In the genomic region with DNA sequence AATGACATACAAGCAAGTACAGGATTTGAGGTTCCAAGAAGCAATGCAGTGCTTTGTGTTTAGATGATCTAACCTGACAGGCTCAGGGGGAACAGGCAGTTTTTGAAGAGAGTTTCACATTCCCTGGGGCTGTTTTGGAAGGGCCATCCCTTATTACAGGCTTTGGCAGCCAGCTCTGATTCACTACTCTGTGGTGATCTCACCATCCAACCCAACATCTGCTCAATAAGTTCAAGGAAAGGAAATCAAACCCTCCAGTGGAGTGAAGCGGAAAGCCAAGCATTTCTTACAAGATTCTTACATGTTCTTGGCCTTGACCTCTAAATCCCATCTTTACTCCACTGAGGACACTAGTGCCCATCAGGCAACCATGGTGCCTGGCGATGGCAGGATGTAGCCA, we compare ENCODE assay signal across 19 cellular contexts. TPM values are rescaled to one million over a fixed set of nuclear protein-coding genes. Genes with fewer than 3 reads are reported as not detected.
DNase-seq lines count a peak whose midpoint lies in the region; ATAC-seq, FAIRE-seq and TF ChIP-seq lines count a peak whose summit lies in the region.
"Had no signal": no experiment of that assay in that cellular context is flagged by ENCODE, and none has a peak within 500 bp of the region (broad histone marks: within the 10 kb centered on the region; RNA-seq: fewer than 3 reads in every experiment).

No MANE protein-coding gene starts in this region.

- intact Hi-C loops in body of pancreas (cut with DNase I) = no loop called here

- H3K27me3 ChIP-seq in GM23248 (replicated peaks; ENCODE audit: insufficient read depth) (no peaks in the 10 kb centered on the region), astrocyte (ENCODE audit: insufficient read depth, low read length) (no peaks in the 10 kb centered on the region), body of pancreas (no peaks in the 10 kb centered on the region)
- H3K27me3 ChIP-seq: sigmoid colon had no signal

- TF ChIP-seq CTCF in astrocyte (IDR thresholded peaks at IDR 0.05; ENCODE audit: insufficient read depth, low read depth, low read length) (no peak), body of pancreas (IDR thresholded peaks at IDR 0.05) (no peak)

- H4K20me1 ChIP-seq in GM23248 (ENCODE audit: insufficient read depth) (no peaks in the 10 kb centered on the region), astrocyte (ENCODE audit: insufficient read depth, low read length) (peaks cover 26% of the 10 kb centered on the region)

- H3K4me2 ChIP-seq in GM23248 (ENCODE audit: unreplicated experiment) (no peak overlapping the region), astrocyte (ENCODE audit: low read length) (peak overlapping the region; percentile 62)

- H3K9me2 ChIP-seq in GM23248 (ENCODE audit: insufficient read depth) = no peaks in the 10 kb centered on the region

- no peaks in the 10 kb centered on the region for H3K79me2 ChIP-seq in GM23248 (ENCODE audit: insufficient read depth)
- peaks cover 20% of the 10 kb centered on the region for H3K79me2 ChIP-seq in astrocyte (ENCODE audit: insufficient read depth, low read length)

- H3K9ac ChIP-seq in GM23248 (peak overlapping the region; percentile 31; the same call in 1 of the 2 replicates), astrocyte (ENCODE audit: low read length) (peak overlapping the region; percentile 32)

- H3K4me1 ChIP-seq in GM23248 (ENCODE audit: insufficient read depth) (peaks cover 39% of the 10 kb centered on the region), astrocyte (ENCODE audit: insufficient read depth, low read length) (peaks cover 38% of the 10 kb centered on the region), body of pancreas (no peaks in the 10 kb centered on the region)
- H3K4me1 ChIP-seq: sigmoid colon had no signal

- TF ChIP-seq POLR2A in body of pancreas (IDR thresholded peaks at IDR 0.05) = no peak

- no peaks in the 10 kb centered on the region for H3K9me3 Mint-ChIP-seq in astrocyte (ENCODE audit: unreplicated experiment)
- H3K9me3 Mint-ChIP-seq: activated naive CD8-positive, alpha-beta T cell treated with anti-CD3 and anti-CD28 coated beads, Interleukin-2, amount 10 ng/mL, durations not matched to agents 7 days and 5 days; dendritic cell treated with granulocyte-macrophage colony-stimulating factor and Interleukin-4, amounts not matched to agents 40 ng/mL and 50 ng/mL, for 4 days; stimulated activated naive CD8-positive, alpha-beta T cell treated with anti-CD3 and anti-CD28 coated beads, Interleukin-15, Interleukin-2, amounts not matched to agents 100 ng/mL and 50 ng/mL, for 24 hours had no signal

- H3F3A ChIP-seq in GM23248 (ENCODE audit: insufficient read depth) = peaks cover 36% of the 10 kb centered on the region

- H3K9me3 ChIP-seq in GM23248 (ENCODE audit: low read depth) (no peaks in the 10 kb centered on the region), astrocyte (ENCODE audit: insufficient read depth, low read depth, low read length) (no peaks in the 10 kb centered on the region), body of pancreas (no peaks in the 10 kb centered on the region)
- H3K9me3 ChIP-seq: sigmoid colon had no signal

- H3K27ac Mint-ChIP-seq in astrocyte (ENCODE audit: unreplicated experiment) = peak overlapping the region; percentile 84
- H3K27ac Mint-ChIP-seq: activated naive CD8-positive, alpha-beta T cell treated with anti-CD3 and anti-CD28 coated beads, Interleukin-2, amount 10 ng/mL, durations not matched to agents 7 days and 5 days; dendritic cell treated with granulocyte-macrophage colony-stimulating factor and Interleukin-4, amounts not matched to agents 40 ng/mL and 50 ng/mL, for 4 days; naive B cell; stimulated activated naive CD8-positive, alpha-beta T cell treated with anti-CD3 and anti-CD28 coated beads, Interleukin-15, Interleukin-2, amounts not matched to agents 100 ng/mL and 50 ng/mL, for 24 hours had no signal

- peak overlapping the region; percentile 29 for H3K4me3 Mint-ChIP-seq in astrocyte (ENCODE audit: unreplicated experiment)
- H3K4me3 Mint-ChIP-seq: activated naive CD8-positive, alpha-beta T cell treated with anti-CD3 and anti-CD28 coated beads, Interleukin-2, amount 10 ng/mL, durations not matched to agents 7 days and 5 days; dendritic cell treated with granulocyte-macrophage colony-stimulating factor and Interleukin-4, amounts not matched to agents 40 ng/mL and 50 ng/mL, for 4 days; naive B cell; stimulated activated naive CD8-positive, alpha-beta T cell treated with anti-CD3 and anti-CD28 coated beads, Interleukin-15, Interleukin-2, amounts not matched to agents 100 ng/mL and 50 ng/mL, for 24 hours had no signal

- H2AFZ ChIP-seq in GM23248 (no peak overlapping the region), astrocyte (ENCODE audit: low read depth, low read length) (no peak overlapping the region)

- no peak overlapping the region for H3K4me3 ChIP-seq in GM23248
- no peak overlapping the region for H3K4me3 ChIP-seq in astrocyte (ENCODE audit: insufficient read depth, low read depth, low read length)
- no peak overlapping the region for H3K4me3 ChIP-seq in body of pancreas
- H3K4me3 ChIP-seq: sigmoid colon had no signal

- DNase-seq in AG08395 (ENCODE audit: low spot score) (peak; percentile 60), GM23248 (peak; percentile 86), astrocyte (ENCODE audit: low read depth) (peak; percentile 55), glomerular visceral epithelial cell (ENCODE audit: extremely low spot score) (peak; percentile 44), DMS79 treated with DMSO at 0.1 percent for 48 hours (lab: John Stamatoyannopoulos, UW) (no peak), body of pancreas (no peak)
- DNase-seq: activated CD4-positive, CD25-positive, alpha-beta regulatory T cell; activated CD8-positive, alpha-beta memory T cell treated with anti-CD3 and anti-CD28 coated beads, Interleukin-2, amount 50 U/mL, for 4 hours; activated naive CD8-positive, alpha-beta T cell treated with anti-CD3 and anti-CD28 coated beads, Interleukin-2, amount 10 ng/mL, durations not matched to agents 7 days and 5 days; GF-D8; naive B cell; NCI-H2171 treated with DMSO at 0.1 percent for 48 hours; sigmoid colon had no signal

- H3K27ac ChIP-seq in GM23248 = peak overlapping the region; percentile 55
- peak overlapping the region; percentile 39 for H3K27ac ChIP-seq in astrocyte (ENCODE audit: low read depth, low read length)
- no peak overlapping the region for H3K27ac ChIP-seq in body of pancreas
- H3K27ac ChIP-seq: C4-2B, sigmoid colon had no signal

- H3K36me3 ChIP-seq in GM23248 (ENCODE audit: low read depth) = peaks cover 13% of the 10 kb centered on the region; the same call in 1 of the 2 replicates
- peaks cover 21% of the 10 kb centered on the region for H3K36me3 ChIP-seq in astrocyte (ENCODE audit: insufficient read depth, low read length)
- H3K36me3 ChIP-seq in body of pancreas (replicated peaks in 1 of 2; ENCODE audit: insufficient read depth in 1 of 2, low read depth in 2 of 2) = no peaks in the 10 kb centered on the region

- H3K4me1 Mint-ChIP-seq in astrocyte (ENCODE audit: low read depth, unreplicated experiment) = peaks cover 28% of the 10 kb centered on the region

- H3K36me3 Mint-ChIP-seq in astrocyte (ENCODE audit: low read depth, unreplicated experiment) = peaks cover 2% of the 10 kb centered on the region

- FAIRE-seq in astrocyte (lab: Jason Lieb, UNC) = peak; percentile 97

- WGBS in GM23248 (ENCODE audit: low coverage in 1 of 2, low lambda C conversion rate in 2 of 2, missing lambda C conversion rate in 2 of 2), 2 experiments = 6 to 29% methylated on average over 2 of the region's 2 CpGs
- 100% methylated on average over 2 of the region's 2 CpGs for WGBS in body of pancreas, 2 donors

- in situ Hi-C loops in GM23248 (cut with MboI) = loop anchor here (25.0 kb wide), 1 partner anchor 635 kb away; no protein-coding TSS in a partner anchor

- ATAC-seq in GM19035 (IDR thresholded peaks at IDR 0.05; ENCODE audit: unreplicated experiment) (no peak), body of pancreas (no peak), HG03139 (IDR thresholded peaks at IDR 0.05; ENCODE audit: unreplicated experiment) (no peak)

- H3K27me3 Mint-ChIP-seq in astrocyte (ENCODE audit: low read depth, unreplicated experiment) = no peaks in the 10 kb centered on the region
- H3K27me3 Mint-ChIP-seq: activated naive CD8-positive, alpha-beta T cell treated with anti-CD3 and anti-CD28 coated beads, Interleukin-2, amount 10 ng/mL, durations not matched to agents 7 days and 5 days; dendritic cell treated with granulocyte-macrophage colony-stimulating factor and Interleukin-4, amounts not matched to agents 40 ng/mL and 50 ng/mL, for 4 days; naive B cell; stimulated activated naive CD8-positive, alpha-beta T cell treated with anti-CD3 and anti-CD28 coated beads, Interleukin-15, Interleukin-2, amounts not matched to agents 100 ng/mL and 50 ng/mL, for 24 hours had no signal

RNA-seq across cellular contexts. Expression of a gene that starts 7.5 kb away (rescaled TPM):
- total RNA-seq in GM23248 (2014; rRNA removed; shearing (Covaris generic)) = 38.2 and 47.7 TPM in 2 replicates
- 78.4 and 79.5 TPM in 2 replicates for polyA plus RNA-seq in GM23248 (2016; fragmentation: Nextera tagmentation; extraction: Ambion mirVana)
- total RNA-seq in astrocyte = 127 and 130 TPM in 2 replicates
- total RNA-seq in body of pancreas = 10 to 100 TPM; 39.7 to 49.4 TPM

RNA-seq across cellular contexts. Expression of a gene that starts 43.2 kb away (rescaled TPM):
- total RNA-seq in GM23248 (2014; rRNA removed; shearing (Covaris generic)) = 10.4 and 10.6 TPM in 2 replicates
- polyA plus RNA-seq in GM23248 (2016; fragmentation: Nextera tagmentation; extraction: Ambion mirVana) = 12.0 and 12.3 TPM in 2 replicates
- total RNA-seq in astrocyte (12.4 and 13.6 TPM in 2 replicates), body of pancreas (1 to 10 TPM; 7.8 to 8.2 TPM)

RNA-seq across cellular contexts. Expression of a gene that starts 52.1 kb away (rescaled TPM):
- not detected in 2 replicates for total RNA-seq in GM23248 (2014; rRNA removed; shearing (Covaris generic))
- not detected in 2 replicates for polyA plus RNA-seq in GM23248 (2016; fragmentation: Nextera tagmentation; extraction: Ambion mirVana)
- total RNA-seq in astrocyte (not detected in 2 replicates), body of pancreas (not detected)
- total RNA-seq: activated naive CD8-positive, alpha-beta T cell treated with anti-CD3 and anti-CD28 coated beads, Interleukin-2, amount 10 ng/mL, durations not matched to agents 7 days and 5 days; glomerular endothelial cell; sigmoid colon had no signal
- polyA plus RNA-seq: sigmoid colon had no signal

Comparison
In these comparisons a context has a peak if more than half of its experiments do, and no peak if none do; other contexts are left out.
1. DNase-seq: peak in AG08395 (single experiment), GM23248 (single experiment), astrocyte (single experiment) and glomerular visceral epithelial cell (single experiment); none in DMS79 treated with DMSO at 0.1 percent for 48 hours (single experiment) and body of pancreas (0 of 4).
2. H3K27ac ChIP-seq: peak in GM23248 (single experiment) and astrocyte (single experiment); none in body of pancreas (0 of 4).